ENCODE assay signal across 8 cellular contexts in the genomic region with DNA sequence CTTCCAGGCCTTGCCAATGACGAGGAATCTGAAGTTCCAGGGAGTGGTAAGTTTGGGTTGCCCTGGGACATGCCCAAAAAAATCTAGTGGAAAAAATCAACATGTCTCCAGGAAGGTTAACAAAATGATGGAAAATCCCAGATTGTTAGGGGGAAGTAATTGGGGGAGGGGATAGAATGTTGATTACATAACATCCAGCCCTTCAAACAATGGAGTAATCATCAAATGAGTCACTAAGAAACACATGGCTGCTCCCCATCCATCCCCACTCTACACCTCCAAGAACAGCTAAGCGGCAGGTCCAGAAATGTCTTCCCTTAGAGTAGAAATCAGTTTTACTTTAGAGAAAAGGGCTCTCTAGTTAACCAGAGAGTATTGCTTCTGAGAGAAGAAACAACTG.
DNase-seq lines count a peak whose midpoint lies in the region; ATAC-seq, FAIRE-seq and TF ChIP-seq lines count a peak whose summit lies in the region.

No MANE protein-coding gene starts in this region.

- H3K9me2 ChIP-seq in GM23248 (ENCODE audit: insufficient read depth) (no peaks in the 10 kb centered on the region), hepatocyte (replicated peaks; ENCODE audit: insufficient read depth) (no peaks in the 10 kb centered on the region)

- H2AFZ ChIP-seq in GM23248: no peak overlapping the region
- H2AFZ ChIP-seq in hepatocyte: no peak overlapping the region

- H3K27me3 ChIP-seq in GM23248 (replicated peaks; ENCODE audit: insufficient read depth) (no peaks in the 10 kb centered on the region), lung (ENCODE audit: control insufficient read depth, insufficient read depth) (no peaks in the 10 kb centered on the region), hepatocyte (no peaks in the 10 kb centered on the region)

- TF ChIP-seq EP300 in A549 (IDR thresholded peaks at IDR 0.05): peak in 1 of 2 experiments; percentile 19; a peak in 1 of 5 replicates

- H3K36me3 ChIP-seq in GM23248 (ENCODE audit: low read depth): peaks cover 23% of the 10 kb centered on the region
- peaks cover 12 to 18% of the 10 kb centered on the region in 2 donors for H3K36me3 ChIP-seq in lung (ENCODE audit: control insufficient read depth in 2 of 2, insufficient read depth in 2 of 2, low read length in 2 of 2)
- no peaks in the 10 kb centered on the region for H3K36me3 ChIP-seq in hepatocyte (replicated peaks; ENCODE audit: insufficient read depth, low read depth)

- H3K4me1 ChIP-seq in A549 (peaks cover 72% of the 10 kb centered on the region), GM23248 (ENCODE audit: insufficient read depth) (peaks cover 88% of the 10 kb centered on the region), lung (ENCODE audit: control insufficient read depth in 2 of 2, insufficient read depth in 2 of 2, low read length in 2 of 2) (peaks cover 25 to 69% of the 10 kb centered on the region in 2 donors), hepatocyte (ENCODE audit: insufficient read depth) (peaks cover 16% of the 10 kb centered on the region)

- no peak for TF ChIP-seq POLR2A in A549 (IDR thresholded peaks at IDR 0.05; ENCODE audit: low read length)
- no peak for TF ChIP-seq POLR2A in GM12892 (IDR thresholded peaks at IDR 0.05; ENCODE audit: low read depth, low read length)

- peaks cover 89% of the 10 kb centered on the region for H3K79me2 ChIP-seq in GM23248 (ENCODE audit: insufficient read depth)
- H3K79me2 ChIP-seq in hepatocyte: peaks cover 73% of the 10 kb centered on the region

- H3K4me2 ChIP-seq in A549: peak overlapping the region; percentile 60
- H3K4me2 ChIP-seq in GM23248 (ENCODE audit: unreplicated experiment): peak overlapping the region; percentile 26
- no peak overlapping the region for H3K4me2 ChIP-seq in hepatocyte

- in situ Hi-C loops in GM23248 (cut with MboI): no loop called here

- FAIRE-seq in A549 (lab: Jason Lieb, UNC): no peak
- FAIRE-seq in GM12892 (lab: Jason Lieb, UNC): no peak

- peaks cover 59 to 93% of the 10 kb centered on the region in 2 donors for H3K36me3 Mint-ChIP-seq in activated naive CD4-positive, alpha-beta T cell treated with anti-CD3 and anti-CD28 coated beads, Interleukin-2, amount 50 U/mL, for 72 hours

- DNase-seq in A549 (ENCODE audit: low read depth in 1 of 2, low spot score in 1 of 2) (no peak), GM23248 (peak; percentile 69), lung (ENCODE audit: low spot score) (no peak), COLO829 (ENCODE audit: low spot score) (no peak), GF-D8 (lab: John Stamatoyannopoulos, UW) (no peak), GM12892 (ENCODE audit: insufficient read length) (no peak), hepatocyte (ENCODE audit: low spot score) (no peak)
- DNase-seq in activated naive CD4-positive, alpha-beta T cell treated with anti-CD3 and anti-CD28 coated beads, Interleukin-2, amount 50 U/mL, for 72 hours (ENCODE audit: low spot score in 2 of 2): no peak

- H3K9ac ChIP-seq in GM23248: peak overlapping the region; percentile 31; the same call in 1 of the 2 replicates

- CTCF ChIA-PET in A549 (lab: Yijun Ruan, JAX): interaction anchor here (0.6 kb wide), 1 partner anchor 11 kb away, joined by 4 read pairs; no protein-coding TSS in a partner anchor

- H3K27ac ChIP-seq in A549: peak overlapping the region; percentile 62 to 81
- peak overlapping the region; percentile 98 for H3K27ac ChIP-seq in GM23248
- H3K27ac ChIP-seq in lung (ENCODE audit: low read depth in 1 of 2, low read length in 1 of 2): peak overlapping the region; percentile 58 to 77
- H3K27ac ChIP-seq in hepatocyte: no peak overlapping the region

- 46% methylated on average over 2 of the region's 2 CpGs for WGBS in A549 (ENCODE audit: missing lambda C conversion rate)
- 36% methylated on average over 2 of the region's 2 CpGs for WGBS in GM23248 (ENCODE audit: low coverage in 1 of 2, low lambda C conversion rate in 2 of 2, missing lambda C conversion rate in 2 of 2), 2 experiments
- WGBS in lung, 2 donors: 53 to 63% methylated on average over 2 of the region's 2 CpGs
- 79% methylated on average over 2 of the region's 2 CpGs for WGBS in hepatocyte (ENCODE audit: low lambda C conversion rate, missing lambda C conversion rate)

- peaks cover 90% of the 10 kb centered on the region for H3F3A ChIP-seq in GM23248 (ENCODE audit: insufficient read depth)

- TF ChIP-seq RAD21 in A549 (conservative IDR thresholded peaks at IDR 0.05 in 1 of 2, IDR thresholded peaks at IDR 0.05 in 1 of 2): no peak

- H3K4me3 ChIP-seq in A549 (no peak overlapping the region), GM23248 (0 out of 2 replicates have a peak overlapping the region, but pooled peaks have one; percentile 1), lung (no peak overlapping the region), hepatocyte (no peak overlapping the region)

- peak overlapping the region; percentile 97 to 99 for H3K27ac Mint-ChIP-seq in activated naive CD4-positive, alpha-beta T cell treated with anti-CD3 and anti-CD28 coated beads, Interleukin-2, amount 50 U/mL, for 72 hours

- TF ChIP-seq CTCF in A549 (IDR thresholded peaks at IDR 0.05) (no peak), lung (IDR thresholded peaks at IDR 0.05; ENCODE audit: control extremely low read depth, extremely low read depth) (no peak), hepatocyte (IDR thresholded peaks at IDR 0.05; ENCODE audit: poor library complexity) (no peak)

- H4K20me1 ChIP-seq in GM23248 (ENCODE audit: insufficient read depth) (0 out of 2 replicates have a peak, but pooled peaks cover 3% of the 10 kb centered on the region), hepatocyte (ENCODE audit: insufficient read depth, poor library complexity, severe bottlenecking) (no peaks in the 10 kb centered on the region)

- ATAC-seq in A549 (no peak), lung (ENCODE audit: insufficient read depth, low FRiP score) (no peak)
- no peak for ATAC-seq in activated naive CD4-positive, alpha-beta T cell treated with anti-CD3 and anti-CD28 coated beads, Interleukin-2, amount 50 U/mL, for 72 hours

- H3K9me3 ChIP-seq in A549 (no peaks in the 10 kb centered on the region), GM23248 (ENCODE audit: low read depth) (no peaks in the 10 kb centered on the region), lung (ENCODE audit: control insufficient read depth in 2 of 2, insufficient read depth in 1 of 2, low read length in 1 of 2) (peaks cover 0 to 2% of the 10 kb centered on the region in 2 donors), hepatocyte (ENCODE audit: low read depth) (no peaks in the 10 kb centered on the region)

- POLR2A ChIA-PET in A549 (lab: Yijun Ruan, JAX): no interaction called here

- peaks cover 0 to 4% of the 10 kb centered on the region in 2 donors for H3K9me3 Mint-ChIP-seq in activated naive CD4-positive, alpha-beta T cell treated with anti-CD3 and anti-CD28 coated beads, Interleukin-2, amount 50 U/mL, for 72 hours

TF ChIP-seq in A549, 52 proteins besides CTCF, POLR2A, EP300 and RAD21:
- TF ChIP-seq CEBPB (IDR thresholded peaks at IDR 0.05) (peak; percentile 55 to 76; a peak in 3 of 4 replicates), NR3C1 (IDR thresholded peaks at IDR 0.05) (no peak), POLR2AphosphoS2 (conservative IDR thresholded peaks at IDR 0.05; ENCODE audit: low read length) (no peak), FOSL2 (IDR thresholded peaks at IDR 0.05) (peak; percentile 38; the same call in 1 of the 2 replicates), FOSL2 (CRISPR knock-in tag; IDR thresholded peaks at IDR 0.05) (peak; percentile 63), JUNB (IDR thresholded peaks at IDR 0.05) (peak; percentile 44; the same call in 1 of the 2 replicates)
